ENCODE assay signal across 8 cellular contexts in genomic region chr19:52993342-52994178, GRCh38. TPM values are rescaled to one million over a fixed set of nuclear protein-coding genes. Genes with fewer than 3 reads are reported as not detected.
DNase-seq lines count a peak whose midpoint lies in the region; ATAC-seq and TF ChIP-seq lines count a peak whose summit lies in the region.

No MANE protein-coding gene starts in this region.

- DNase-seq in DMS53 (lab: John Stamatoyannopoulos, UW) (peak; percentile 91), NCI-H2029 treated with DMSO at 0.1 percent for 48 hours (lab: John Stamatoyannopoulos, UW) (peak; percentile 15), right lobe of liver (peak; percentile 56 to 66 (median 60))
- peak; percentile 75 to 83 for DNase-seq in activated CD4-positive, alpha-beta T cell treated with anti-CD3 and anti-CD28 coated beads, Interleukin-2, amount 50 U/mL, for 48 hours
- peak; percentile 73 to 79 for DNase-seq in stimulated activated CD4-positive, alpha-beta T cell treated with anti-CD3 and anti-CD28 coated beads, Interleukin-2, amount 100 ng/mL, for 24 hours

- H3K27ac ChIP-seq in right lobe of liver, result no peak overlapping the region

- peak; percentile 79 to 97 (median 94) for ATAC-seq in right lobe of liver
- ATAC-seq in HG02588 (IDR thresholded peaks at IDR 0.05; ENCODE audit: unreplicated experiment), result no peak
- ATAC-seq in HG03097 (IDR thresholded peaks at IDR 0.05; ENCODE audit: low FRiP score, unreplicated experiment), result no peak

- WGBS in right lobe of liver (ENCODE audit: insufficient coverage, low coverage, low lambda C conversion rate, missing lambda C conversion rate), result 7% methylated on average over 19 of the region's 50 CpGs

- no peaks in the 10 kb centered on the region for H3K36me3 ChIP-seq in right lobe of liver

- H3K4me1 Mint-ChIP-seq in dendritic cell treated with granulocyte-macrophage colony-stimulating factor and Interleukin-4, amounts not matched to agents 40 ng/mL and 50 ng/mL, for 4 days (ENCODE audit: low read depth), result peaks cover 12% of the 10 kb centered on the region

- TF ChIP-seq POLR2A in right lobe of liver (IDR thresholded peaks at IDR 0.05), result no peak

- no peaks in the 10 kb centered on the region for H3K27me3 ChIP-seq in right lobe of liver

- no peaks in the 10 kb centered on the region for H3K9me3 ChIP-seq in right lobe of liver

- H3K27ac Mint-ChIP-seq in dendritic cell treated with granulocyte-macrophage colony-stimulating factor and Interleukin-4, amounts not matched to agents 40 ng/mL and 50 ng/mL, for 4 days, result peak overlapping the region; percentile 14

- peak; percentile 11 to 44 (median 38) for TF ChIP-seq CTCF in right lobe of liver (IDR thresholded peaks at IDR 0.05)

- intact Hi-C loops in dendritic cell treated with granulocyte-macrophage colony-stimulating factor and Interleukin-4, amounts not matched to agents 40 ng/mL and 50 ng/mL, for 4 days (cut with micrococcal nuclease), result no loop called here
- intact Hi-C loops in right lobe of liver (cut with DNase I), result no loop called here

- H3K9me3 Mint-ChIP-seq in dendritic cell treated with granulocyte-macrophage colony-stimulating factor and Interleukin-4, amounts not matched to agents 40 ng/mL and 50 ng/mL, for 4 days, result peaks cover 72% of the 10 kb centered on the region

- peak overlapping the region; percentile 18 to 36 (median 29) for H3K4me3 ChIP-seq in right lobe of liver

- H3K4me3 Mint-ChIP-seq in dendritic cell treated with granulocyte-macrophage colony-stimulating factor and Interleukin-4, amounts not matched to agents 40 ng/mL and 50 ng/mL, for 4 days, result peak overlapping the region; percentile 82

- H3K36me3 Mint-ChIP-seq in dendritic cell treated with granulocyte-macrophage colony-stimulating factor and Interleukin-4, amounts not matched to agents 40 ng/mL and 50 ng/mL, for 4 days (ENCODE audit: low read depth), result peaks cover 5% of the 10 kb centered on the region

- peaks cover 16% of the 10 kb centered on the region for H3K27me3 Mint-ChIP-seq in dendritic cell treated with granulocyte-macrophage colony-stimulating factor and Interleukin-4, amounts not matched to agents 40 ng/mL and 50 ng/mL, for 4 days

- no peaks in the 10 kb centered on the region for H3K4me1 ChIP-seq in right lobe of liver

RNA-seq across cellular contexts. Expression of gene ERVV-1, which starts 20.2 kb away (rescaled TPM):
- total RNA-seq in right lobe of liver, result not detected

RNA-seq across cellular contexts. Expression of gene ZNF816, which starts 30.9 kb away (rescaled TPM):
- 1 to 10 TPM in 5 of 6 experiments, under 1 TPM in 1; 0.68 to 3.5 (median 1.9) TPM for total RNA-seq in right lobe of liver

RNA-seq across cellular contexts. Expression of gene ERVV-2, which starts 51.0 kb away (rescaled TPM):
- not detected for total RNA-seq in right lobe of liver

Comparison
In these comparisons a context has a peak if more than half of its experiments do, and no peak if none do; other contexts are left out.
1. DNase-seq: peak in every context shown above with its lines; median percentile 91 in DMS53; 79 in activated CD4-positive, alpha-beta T cell treated with anti-CD3 and anti-CD28 coated beads, Interleukin-2, amount 50 U/mL, for 48 hours; 76 in stimulated activated CD4-positive, alpha-beta T cell treated with anti-CD3 and anti-CD28 coated beads, Interleukin-2, amount 100 ng/mL, for 24 hours; 60 in right lobe of liver; 15 in NCI-H2029 treated with DMSO at 0.1 percent for 48 hours.
2. ATAC-seq: peak in right lobe of liver (4 of 4); none in HG02588 (single experiment) and HG03097 (single experiment).